Comparison of ENCODE assay signal across 12 cellular contexts in genomic region chr5:142290574-142291299, GRCh38. TPM values are rescaled to one million over a fixed set of nuclear protein-coding genes. Genes with fewer than 3 reads are reported as not detected.
DNase-seq lines count a peak whose midpoint lies in the region; ATAC-seq and TF ChIP-seq lines count a peak whose summit lies in the region.
"Had no signal": no experiment of that assay in that cellular context is flagged by ENCODE, and none has a peak within 500 bp of the region (broad histone marks: within the 10 kb centered on the region; RNA-seq: fewer than 3 reads in every experiment).

No MANE protein-coding gene starts in this region.

- TF ChIP-seq CTCF in LNCaP clone FGC (IDR thresholded peaks at IDR 0.05; ENCODE audit: control insufficient read depth, extremely low read depth, insufficient read depth) = no peak
- no peak for TF ChIP-seq CTCF in SK-N-SH (IDR thresholded peaks at IDR 0.05)

- H3K4me3 ChIP-seq in LNCaP clone FGC (ENCODE audit: low read depth, low read length) (no peak overlapping the region), SK-N-SH (ENCODE audit: low read depth in 2 of 2, low read length in 1 of 2) (no peak overlapping the region)
- H3K4me3 ChIP-seq: gastrocnemius medialis had no signal

- POLR2A ChIA-PET in SK-N-SH (lab: Yijun Ruan, JAX) = no interaction called here

- H3K9me3 ChIP-seq in SK-N-SH = no peaks in the 10 kb centered on the region
- H3K9me3 ChIP-seq: gastrocnemius medialis had no signal

- peaks cover 0 to 24% of the 10 kb centered on the region in 2 experiments for H3K36me3 ChIP-seq in SK-N-SH (replicated peaks in 1 of 2; ENCODE audit: control insufficient read depth in 1 of 2, insufficient read depth in 2 of 2, low read length in 1 of 2)
- H3K36me3 ChIP-seq: gastrocnemius medialis had no signal

- H3F3A ChIP-seq in SK-N-SH (replicated peaks; ENCODE audit: insufficient read depth) = peaks cover 8% of the 10 kb centered on the region

- H3K27ac ChIP-seq in SK-N-SH (ENCODE audit: low read depth in 2 of 2, low read length in 1 of 2) = peak overlapping the region; percentile 27 to 83
- H3K27ac ChIP-seq: gastrocnemius medialis had no signal

- peak in 1 of 2 experiments; percentile 96; a peak in 2 of 4 replicates for TF ChIP-seq EP300 in SK-N-SH (IDR thresholded peaks at IDR 0.05; ENCODE audit: borderline replicate concordance in 1 of 2, low read depth in 1 of 2, low read length in 1 of 2)

- in situ Hi-C loops in ACHN (cut with HindIII; ENCODE audit: low pct_ligation_motif_present, low pct_unique_long_range_greater_than_20kb, low sequenced_read_pairs) = no loop called here
- in situ Hi-C loops in G401 (cut with HindIII; ENCODE audit: low sequenced_read_pairs) = no loop called here

- no peaks in the 10 kb centered on the region for H4K20me1 ChIP-seq in SK-N-SH (ENCODE audit: insufficient read depth)

- ATAC-seq in left colon (peak; percentile 88), HG02588 (IDR thresholded peaks at IDR 0.05; ENCODE audit: unreplicated experiment) (no peak)
- ATAC-seq: activated T-cell treated with anti-CD3 and anti-CD28 coated beads, Interleukin-2, amount 50 U/mL, for 4 hours; gastrocnemius medialis; left lobe of liver had no signal

- no peak overlapping the region; the same call in 1 of the 2 replicates for H3K4me2 ChIP-seq in SK-N-SH

- no peaks in the 10 kb centered on the region for H3K27me3 ChIP-seq in SK-N-SH (ENCODE audit: insufficient read depth)
- H3K27me3 ChIP-seq: gastrocnemius medialis had no signal

- no peak overlapping the region for H3K9ac ChIP-seq in SK-N-SH

- TF ChIP-seq RAD21 in SK-N-SH (IDR thresholded peaks at IDR 0.05; ENCODE audit: low read length) = no peak; the same call in none of the 2 replicates

- peaks cover 23 to 43% of the 10 kb centered on the region in 2 experiments; a peak in 3 of 4 replicates for H3K4me1 ChIP-seq in SK-N-SH (ENCODE audit: control insufficient read depth in 1 of 2, insufficient read depth in 2 of 2, low read depth in 1 of 2, low read length in 1 of 2)

- intact Hi-C loops in left colon (cut with DNase I, micrococcal nuclease) = no loop called here

- DNase-seq in COLO668 (lab: John Stamatoyannopoulos, UW; ENCODE audit: unreplicated experiment) (peak; percentile 39), LNCaP clone FGC (ENCODE audit: low read depth) (peak; percentile 82), SK-N-SH (peak; percentile 89), left colon (no peak), ACHN (no peak), NCI-H1436 (lab: John Stamatoyannopoulos, UW) (no peak), G401 (ENCODE audit: low spot score) (no peak)
- DNase-seq: activated T-cell treated with anti-CD3 and anti-CD28 coated beads, Interleukin-2, amount 50 U/mL, for 4 hours; gastrocnemius medialis; T-helper 9 cell had no signal

- no peak overlapping the region for H2AFZ ChIP-seq in SK-N-SH (ENCODE audit: low read depth)

- CTCF ChIA-PET in SK-N-SH (lab: Yijun Ruan, JAX) = interaction anchor here (0.6 to 1.5 kb wide), 4 partner anchors 15 to 258 kb away, joined by 3 to 4 read pairs (median 3); partner anchors contain the start of gene SPRY4

- peaks cover 26% of the 10 kb centered on the region; the same call in 1 of the 2 replicates for H3K79me2 ChIP-seq in SK-N-SH (ENCODE audit: insufficient read depth)

- no peaks in the 10 kb centered on the region for H3K9me2 ChIP-seq in SK-N-SH

- WGBS in SK-N-SH (ENCODE audit: low lambda C conversion rate) = 35% methylated on average over 6 of the region's 6 CpGs

TF ChIP-seq in SK-N-SH, 30 proteins besides CTCF, POLR2A, EP300 and RAD21:
- TF ChIP-seq YY1 (IDR thresholded peaks at IDR 0.05; ENCODE audit: low read depth) = no peak
- TF ChIP-seq FOXJ3 (CRISPR knock-in tag; IDR thresholded peaks at IDR 0.05) = peak; percentile 61; the same call in 1 of the 2 replicates
- TF ChIP-seq, protein P1, sequence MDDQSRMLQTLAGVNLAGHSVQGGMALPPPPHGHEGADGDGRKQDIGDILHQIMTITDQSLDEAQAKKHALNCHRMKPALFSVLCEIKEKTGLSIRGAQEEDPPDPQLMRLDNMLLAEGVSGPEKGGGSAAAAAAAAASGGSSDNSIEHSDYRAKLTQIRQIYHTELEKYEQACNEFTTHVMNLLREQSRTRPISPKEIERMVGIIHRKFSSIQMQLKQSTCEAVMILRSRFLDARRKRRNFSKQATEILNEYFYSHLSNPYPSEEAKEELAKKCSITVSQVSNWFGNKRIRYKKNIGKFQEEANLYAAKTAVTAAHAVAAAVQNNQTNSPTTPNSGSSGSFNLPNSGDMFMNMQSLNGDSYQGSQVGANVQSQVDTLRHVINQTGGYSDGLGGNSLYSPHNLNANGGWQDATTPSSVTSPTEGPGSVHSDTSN (IDR thresholded peaks at IDR 0.05) = no peak
- TF ChIP-seq MXI1 (IDR thresholded peaks at IDR 0.05; ENCODE audit: low read depth, low read length) = 0 out of 2 replicates have a peak, but pooled peaks have one; percentile 20
- no peak for TF ChIP-seq RFX5 (IDR thresholded peaks at IDR 0.05; ENCODE audit: low read length)
- peak; percentile 60; the same call in 1 of the 2 replicates for TF ChIP-seq POLR2AphosphoS5 (IDR thresholded peaks at IDR 0.05; ENCODE audit: low read depth, low read length)
- peak; percentile 99 for TF ChIP-seq GATA2 (CRISPR knock-in tag; IDR thresholded peaks at IDR 0.05)
- TF ChIP-seq RCOR1 (IDR thresholded peaks at IDR 0.05; ENCODE audit: low read length) = peak; percentile 95
- peak; percentile 69 for TF ChIP-seq CHD2 (IDR thresholded peaks at IDR 0.05; ENCODE audit: low read length, partially characterized antibody)
- TF ChIP-seq JUND (IDR thresholded peaks at IDR 0.05) = no peak
- peak; percentile 63 for TF ChIP-seq TCF12 (IDR thresholded peaks at IDR 0.05)
TF ChIP-seq in SK-N-SH: peak in this region for 7.

RNA-seq across cellular contexts. Expression of gene SPRY4, which starts 34.1 kb away (rescaled TPM):
- 12.2 and 18.0 TPM in 2 replicates for polyA plus RNA-seq in SK-N-SH (2012; rRNA removed)
- polyA plus RNA-seq in SK-N-SH (2012; cell fraction: cytosol; rRNA removed) = 6.7 and 9.0 TPM in 2 replicates
- 49.5 and 71.0 TPM in 2 replicates for polyA plus RNA-seq in SK-N-SH (2012; cell fraction: nucleus; rRNA removed)
- 1 to 10 TPM; 9.5 to 9.7 TPM for total RNA-seq in left colon
- 6.5 and 7.9 TPM in 2 replicates for total RNA-seq in G401 (2014; rRNA removed; shearing (Covaris generic))

Comparison
In these comparisons a context has a peak if more than half of its experiments do, and no peak if none do; other contexts are left out.
1. DNase-seq: peak in COLO668 (single experiment), LNCaP clone FGC (single experiment) and SK-N-SH (single experiment); none in left colon (0 of 2), ACHN (single experiment), NCI-H1436 (single experiment) and G401 (single experiment).